In the genomic region with DNA sequence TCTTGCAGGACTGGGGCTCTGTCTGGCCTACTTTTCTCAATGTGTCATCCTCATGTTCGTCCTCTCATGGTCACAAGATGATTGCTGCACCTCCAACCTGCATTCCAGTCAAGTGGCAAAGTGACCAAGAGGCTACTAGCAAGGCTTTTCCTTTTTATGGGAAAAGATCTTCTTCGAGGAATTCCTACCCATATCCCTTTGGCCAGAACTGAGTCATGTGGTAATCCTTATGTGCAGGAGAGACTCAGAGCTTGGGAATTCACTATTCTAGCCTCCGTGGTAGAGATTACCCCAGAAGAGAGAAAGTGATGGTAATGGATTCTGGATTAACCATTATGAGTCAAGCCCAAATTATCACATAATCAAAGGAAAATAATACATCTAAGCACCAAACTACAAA, we compare ENCODE assay signal across 21 cellular contexts.
A peak's percentile ranks its signal among the peaks of the same experiment; 100 is the strongest.
DNase-seq lines count a peak whose midpoint lies in the region; ATAC-seq and TF ChIP-seq lines count a peak whose summit lies in the region.
"Had no signal": no experiment of that assay in that cellular context is flagged by ENCODE, and none has a peak within 500 bp of the region (broad histone marks: within the 10 kb centered on the region; RNA-seq: fewer than 3 reads in every experiment).

No MANE protein-coding gene starts in this region.

- H3K27ac ChIP-seq in caudate nucleus (ENCODE audit: low read depth, low read length) (no peak overlapping the region), A673 (ENCODE audit: low read depth, low read length, poor library complexity, severe bottlenecking) (no peak overlapping the region)
- H3K27ac ChIP-seq: BLaER1, right lobe of liver had no signal

- H3K27me3 ChIP-seq in A673 (replicated peaks; ENCODE audit: insufficient read depth, low read depth, low read length, poor library complexity): no peaks in the 10 kb centered on the region
- H3K27me3 ChIP-seq: BLaER1, gastrocnemius medialis, right lobe of liver, tibial artery had no signal

- peaks cover 27% of the 10 kb centered on the region for H3K4me1 ChIP-seq in A673 (ENCODE audit: insufficient read depth, low read length, poor library complexity, severe bottlenecking)
- H3K4me1 ChIP-seq: right lobe of liver had no signal

- H3K4me3 Mint-ChIP-seq in WTC11: no peak overlapping the region
- H3K4me3 Mint-ChIP-seq: activated CD8-positive, alpha-beta T cell treated with anti-CD3 and anti-CD28 coated beads for 36 hours; activated T-helper 1 cell treated with anti-CD3 and anti-CD28 coated beads, Interleukin-12 subunit alpha, Interleukin-12 subunit beta, Interleukin-2, Interleukin-4 antibody, amounts not matched to agents 30 ng/mL and 10 ng/mL and 1 ng/mL, durations not matched to agents 14 hours and 24 hours and 36 hours; mesothelial cell of epicardium had no signal

- ATAC-seq in HG02588 (IDR thresholded peaks at IDR 0.05; ENCODE audit: unreplicated experiment) (no peak), WTC11 (no peak)
- ATAC-seq: activated CD8-positive, alpha-beta T cell treated with anti-CD3 and anti-CD28 coated beads for 36 hours; gastrocnemius medialis; right lobe of liver had no signal

- CTCF ChIA-PET in A673 (lab: Charles Lee): no interaction called here
- CTCF ChIA-PET in WTC11 (lab: Charles Lee): no interaction called here

- peaks cover 6% of the 10 kb centered on the region for H3K4me1 Mint-ChIP-seq in WTC11

- H3K36me3 ChIP-seq in A673 (ENCODE audit: insufficient read depth, low read length, poor library complexity, severe bottlenecking): no peaks in the 10 kb centered on the region
- H3K36me3 ChIP-seq: gastrocnemius medialis, right lobe of liver, tibial artery had no signal

- no peak overlapping the region for H3K27ac Mint-ChIP-seq in WTC11
- H3K27ac Mint-ChIP-seq: activated CD8-positive, alpha-beta T cell treated with anti-CD3 and anti-CD28 coated beads for 36 hours; activated T-helper 1 cell treated with anti-CD3 and anti-CD28 coated beads, Interleukin-12 subunit alpha, Interleukin-12 subunit beta, Interleukin-2, Interleukin-4 antibody, amounts not matched to agents 30 ng/mL and 10 ng/mL and 1 ng/mL, durations not matched to agents 14 hours and 24 hours and 36 hours; mesothelial cell of epicardium had no signal

- no peaks in the 10 kb centered on the region for H3K36me3 Mint-ChIP-seq in WTC11
- H3K36me3 Mint-ChIP-seq: mesothelial cell of epicardium had no signal

- intact Hi-C loops in A673 (cut with micrococcal nuclease; ENCODE audit: unreplicated experiment): no loop called here

- DNase-seq in AG10803 (ENCODE audit: low read depth) (peak; percentile 79), HS-5 (ENCODE audit: low read depth) (peak; percentile 81), astrocyte of the spinal cord (ENCODE audit: low read depth, low spot score) (peak; percentile 35), kidney tubule cell (ENCODE audit: low spot score) (peak; percentile 81), caudate nucleus (lab: John Stamatoyannopoulos, UW) (no peak), A673 (ENCODE audit: low spot score) (no peak), WTC11 (ENCODE audit: low spot score) (no peak)
- DNase-seq: activated CD8-positive, alpha-beta T cell treated with anti-CD3 and anti-CD28 coated beads for 36 hours; aorta; effector CD4-positive, alpha-beta T cell; gastrocnemius medialis; KG1; NCI-H1105 treated with DMSO at 0.1 percent for 48 hours; NK-92 treated with Interleukin-12 subunit alpha and Interleukin-12 subunit beta, amount 100 ng/mL, for 24 hours; right lobe of liver; stimulated activated CD4-positive, alpha-beta T cell treated with anti-CD3 and anti-CD28 coated beads, Interleukin-2, amount 100 ng/mL, for 48 hours; tibial artery had no signal

- H3K4me3 ChIP-seq in AG10803 (ENCODE audit: low read length) (no peak overlapping the region), astrocyte of the spinal cord (ENCODE audit: low read depth, low read length) (no peak overlapping the region), A673 (ENCODE audit: low read depth, low read length, poor library complexity, severe bottlenecking) (no peak overlapping the region)
- H3K4me3 ChIP-seq: BLaER1, gastrocnemius medialis, right lobe of liver, tibial artery had no signal

- no peaks in the 10 kb centered on the region for H3K27me3 Mint-ChIP-seq in WTC11 (ENCODE audit: low read depth)
- H3K27me3 Mint-ChIP-seq: activated CD8-positive, alpha-beta T cell treated with anti-CD3 and anti-CD28 coated beads for 36 hours had no signal

- H3K9me3 Mint-ChIP-seq in WTC11: no peaks in the 10 kb centered on the region
- H3K9me3 Mint-ChIP-seq: activated CD8-positive, alpha-beta T cell treated with anti-CD3 and anti-CD28 coated beads for 36 hours; activated T-helper 1 cell treated with anti-CD3 and anti-CD28 coated beads, Interleukin-12 subunit alpha, Interleukin-12 subunit beta, Interleukin-2, Interleukin-4 antibody, amounts not matched to agents 30 ng/mL and 10 ng/mL and 1 ng/mL, durations not matched to agents 14 hours and 24 hours and 36 hours had no signal

- in situ Hi-C loops in astrocyte of the spinal cord (cut with HindIII; ENCODE audit: low sequenced_read_pairs): no loop called here

- no TSS peak for BruUV-seq in A673 (replicated peaks; lab: Mats Ljungman, UMichigan)

- POLR2A ChIA-PET in A673 (lab: Charles Lee; ENCODE audit: low non-redundant PET): no interaction called here
- POLR2A ChIA-PET in WTC11 (lab: Charles Lee): no interaction called here

- H3K9me3 ChIP-seq in A673 (ENCODE audit: low read depth, low read length, poor library complexity, severe bottlenecking): no peaks in the 10 kb centered on the region
- H3K9me3 ChIP-seq: BLaER1, gastrocnemius medialis, right lobe of liver, tibial artery had no signal

- no peak for TF ChIP-seq CTCF in AG10803 (conservative IDR thresholded peaks at IDR 0.05; ENCODE audit: low read length)
- no peak for TF ChIP-seq CTCF in astrocyte of the spinal cord (IDR thresholded peaks at IDR 0.05; ENCODE audit: low read depth, low read length)
- no peak for TF ChIP-seq CTCF in A673 (conservative IDR thresholded peaks at IDR 0.05; ENCODE audit: low read depth, low read length)
- TF ChIP-seq CTCF in WTC11 (IDR thresholded peaks at IDR 0.05): no peak

TF ChIP-seq in WTC11, 78 proteins besides CTCF, POLR2A, EP300 and RAD21 (continues in another document):
- TF ChIP-seq SMAD3 (CRISPR knock-in tag; IDR thresholded peaks at IDR 0.05; ENCODE audit: borderline replicate concordance) (no peak), CREB1 (CRISPR knock-in tag; IDR thresholded peaks at IDR 0.05) (no peak), TEAD1 (CRISPR knock-in tag; IDR thresholded peaks at IDR 0.05) (no peak), FOXP4 (CRISPR knock-in tag; IDR thresholded peaks at IDR 0.05) (no peak)
- TF ChIP-seq, protein P1, sequence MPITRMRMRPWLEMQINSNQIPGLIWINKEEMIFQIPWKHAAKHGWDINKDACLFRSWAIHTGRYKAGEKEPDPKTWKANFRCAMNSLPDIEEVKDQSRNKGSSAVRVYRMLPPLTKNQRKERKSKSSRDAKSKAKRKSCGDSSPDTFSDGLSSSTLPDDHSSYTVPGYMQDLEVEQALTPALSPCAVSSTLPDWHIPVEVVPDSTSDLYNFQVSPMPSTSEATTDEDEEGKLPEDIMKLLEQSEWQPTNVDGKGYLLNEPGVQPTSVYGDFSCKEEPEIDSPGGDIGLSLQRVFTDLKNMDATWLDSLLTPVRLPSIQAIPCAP (CRISPR knock-in tag; IDR thresholded peaks at IDR 0.05): no peak
- TF ChIP-seq, protein P2, sequence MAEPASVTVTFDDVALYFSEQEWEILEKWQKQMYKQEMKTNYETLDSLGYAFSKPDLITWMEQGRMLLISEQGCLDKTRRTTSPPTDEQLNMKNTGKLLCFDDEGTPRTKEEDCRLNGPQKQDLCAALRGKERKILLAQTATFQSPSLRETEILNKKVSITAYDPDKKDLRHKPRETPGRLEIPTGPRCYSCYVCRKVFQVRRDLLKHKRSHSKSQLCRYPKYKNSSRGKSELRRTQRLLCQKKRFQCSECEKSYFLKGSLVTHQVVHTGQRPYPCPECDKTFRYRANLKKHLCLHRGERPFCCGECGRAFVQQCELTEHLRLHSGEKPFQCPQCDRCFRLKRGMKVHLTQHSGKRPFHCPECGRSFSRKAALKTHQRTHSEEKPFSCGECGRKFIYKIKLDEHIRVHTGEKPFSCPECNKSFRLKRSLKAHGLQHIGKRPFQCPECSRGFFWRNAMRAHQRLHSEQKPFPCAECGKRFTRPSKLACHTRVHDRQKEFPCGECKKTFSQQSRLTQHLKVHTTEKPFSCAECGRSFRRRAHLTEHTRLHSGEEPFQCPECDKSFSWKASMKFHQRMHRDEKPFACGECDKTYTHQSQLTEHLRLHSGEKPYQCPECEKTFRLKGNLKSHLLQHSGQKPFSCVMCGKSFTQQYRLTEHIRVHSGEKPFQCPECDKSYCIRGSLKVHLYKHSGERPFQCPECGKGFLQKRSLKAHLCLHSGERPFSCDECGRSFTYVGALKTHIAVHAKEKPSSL (CRISPR knock-in tag; conservative IDR thresholded peaks at IDR 0.05): no peak
- TF ChIP-seq, protein P3, sequence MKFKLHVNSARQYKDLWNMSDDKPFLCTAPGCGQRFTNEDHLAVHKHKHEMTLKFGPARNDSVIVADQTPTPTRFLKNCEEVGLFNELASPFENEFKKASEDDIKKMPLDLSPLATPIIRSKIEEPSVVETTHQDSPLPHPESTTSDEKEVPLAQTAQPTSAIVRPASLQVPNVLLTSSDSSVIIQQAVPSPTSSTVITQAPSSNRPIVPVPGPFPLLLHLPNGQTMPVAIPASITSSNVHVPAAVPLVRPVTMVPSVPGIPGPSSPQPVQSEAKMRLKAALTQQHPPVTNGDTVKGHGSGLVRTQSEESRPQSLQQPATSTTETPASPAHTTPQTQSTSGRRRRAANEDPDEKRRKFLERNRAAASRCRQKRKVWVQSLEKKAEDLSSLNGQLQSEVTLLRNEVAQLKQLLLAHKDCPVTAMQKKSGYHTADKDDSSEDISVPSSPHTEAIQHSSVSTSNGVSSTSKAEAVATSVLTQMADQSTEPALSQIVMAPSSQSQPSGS (CRISPR knock-in tag; IDR thresholded peaks at IDR 0.05; ENCODE audit: borderline replicate concordance, low read depth): no peak

Comparison
In these comparisons a context has a peak if more than half of its experiments do, and no peak if none do; other contexts are left out.
1. DNase-seq: peak in AG10803 (single experiment), HS-5 (single experiment), astrocyte of the spinal cord (single experiment) and kidney tubule cell (single experiment); none in caudate nucleus (0 of 61), A673 (single experiment) and WTC11 (single experiment).